In the genomic region with DNA sequence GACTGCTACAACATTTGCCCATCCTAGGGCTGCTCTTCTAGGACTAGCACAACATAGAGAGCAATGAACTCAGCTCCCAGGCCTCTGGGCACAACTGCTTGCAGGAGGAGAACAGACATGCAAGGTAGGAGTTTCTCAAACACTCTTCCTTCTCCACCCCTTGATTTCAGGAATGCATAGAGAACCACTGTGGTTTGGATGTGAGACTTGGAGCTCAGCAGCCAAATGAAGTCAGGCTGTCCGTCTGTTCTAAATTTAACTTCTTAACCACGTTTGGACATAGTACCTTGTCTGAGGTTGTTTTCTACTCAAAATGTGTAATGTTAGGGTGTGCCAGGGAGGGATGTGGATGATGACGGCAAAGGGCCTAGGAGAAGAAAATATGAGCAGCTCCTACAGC, we compare ENCODE assay signal across 21 cellular contexts.
DNase-seq lines count a peak whose midpoint lies in the region; ATAC-seq and TF ChIP-seq lines count a peak whose summit lies in the region.
"Had no signal": no experiment of that assay in that cellular context is flagged by ENCODE, and none has a peak within 500 bp of the region (broad histone marks: within the 10 kb centered on the region; RNA-seq: fewer than 3 reads in every experiment).

No MANE protein-coding gene starts in this region.

- no peak overlapping the region for H3K27ac Mint-ChIP-seq in activated naive CD4-positive, alpha-beta T cell treated with anti-CD3 and anti-CD28 coated beads for 36 hours
- H3K27ac Mint-ChIP-seq: activated B cell treated with CpG ODN at 0.5 μM for 24 hours; activated CD4-positive, alpha-beta memory T cell treated with anti-CD3 and anti-CD28 coated beads for 36 hours; CD8-positive, alpha-beta T cell; effector memory CD8-positive, alpha-beta T cell had no signal

- H3K9ac ChIP-seq in adipocyte (ENCODE audit: low read length) = no peak overlapping the region
- H3K9ac ChIP-seq: KMS-11 had no signal

- H3K27me3 ChIP-seq in adipocyte (replicated peaks; ENCODE audit: control insufficient read depth, insufficient read depth, low read length) (no peaks in the 10 kb centered on the region), psoas muscle (ENCODE audit: insufficient read depth in 3 of 3, low read length in 2 of 3) (no peaks in the 10 kb centered on the region)
- H3K27me3 ChIP-seq: neutrophil, Peyer's patch had no signal

- intact Hi-C loops in sciatic nerve (cut with DNase I) = no loop called here
- intact Hi-C loops in activated naive CD4-positive, alpha-beta T cell treated with anti-CD3 and anti-CD28 coated beads for 36 hours (cut with micrococcal nuclease) = no loop called here
- intact Hi-C loops in psoas muscle (cut with DNase I) = no loop called here

- peak; percentile 34 for ATAC-seq in sciatic nerve
- no peak for ATAC-seq in GM18520 (IDR thresholded peaks at IDR 0.05; ENCODE audit: unreplicated experiment)
- no peak for ATAC-seq in psoas muscle
- ATAC-seq: CD8-positive, alpha-beta T cell; effector memory CD8-positive, alpha-beta T cell; lower lobe of right lung had no signal

- H3K27ac ChIP-seq in psoas muscle = no peak overlapping the region
- H3K27ac ChIP-seq: KMS-11, lower lobe of right lung, neutrophil, Peyer's patch had no signal

- H3K9me3 Mint-ChIP-seq in activated naive CD4-positive, alpha-beta T cell treated with anti-CD3 and anti-CD28 coated beads for 36 hours = no peaks in the 10 kb centered on the region
- H3K9me3 Mint-ChIP-seq: activated B cell treated with CpG ODN at 0.5 μM for 24 hours; activated CD4-positive, alpha-beta memory T cell treated with anti-CD3 and anti-CD28 coated beads for 36 hours; CD8-positive, alpha-beta T cell had no signal

- no peaks in the 10 kb centered on the region for H3K36me3 ChIP-seq in adipocyte (ENCODE audit: control insufficient read depth, insufficient read depth, low read length, severe bottlenecking)
- no peaks in the 10 kb centered on the region for H3K36me3 ChIP-seq in psoas muscle (ENCODE audit: insufficient read depth in 1 of 2, low read depth in 1 of 2)
- H3K36me3 ChIP-seq: lower lobe of right lung, neutrophil, Peyer's patch had no signal

- no peak for TF ChIP-seq CTCF in psoas muscle (IDR thresholded peaks at IDR 0.05)

- peak; percentile 28 for DNase-seq in Daoy (ENCODE audit: low read depth)
- peak; percentile 49 for DNase-seq in adipocyte (ENCODE audit: low read depth)
- DNase-seq in fibroblast of gingiva (ENCODE audit: low read depth) = peak; percentile 55
- DNase-seq in sciatic nerve (ENCODE audit: low spot score) = no peak
- DNase-seq in activated naive CD4-positive, alpha-beta T cell treated with anti-CD3 and anti-CD28 coated beads for 36 hours = no peak
- no peak for DNase-seq in NCI-H446 (lab: John Stamatoyannopoulos, UW)
- no peak for DNase-seq in psoas muscle
- DNase-seq: ACHN; activated B cell treated with CpG ODN at 0.5 μM for 24 hours; activated CD4-positive, alpha-beta memory T cell treated with anti-CD3 and anti-CD28 coated beads for 36 hours; activated effector memory CD4-positive, alpha-beta T cell treated with anti-CD3 and anti-CD28 coated beads, Interleukin-2, amount 50 U/mL, for 16 hours; CD8-positive, alpha-beta T cell; effector memory CD8-positive, alpha-beta T cell; lower lobe of right lung; NCI-H1092; NCI-H2029 treated with DMSO at 0.1 percent for 48 hours; NK-92 treated with Interleukin-12 subunit alpha and Interleukin-12 subunit beta, amount 100 ng/mL, for 24 hours; Peyer's patch had no signal

- no peaks in the 10 kb centered on the region for H3K36me3 Mint-ChIP-seq in activated naive CD4-positive, alpha-beta T cell treated with anti-CD3 and anti-CD28 coated beads for 36 hours (ENCODE audit: low read depth)
- H3K36me3 Mint-ChIP-seq: activated CD4-positive, alpha-beta memory T cell treated with anti-CD3 and anti-CD28 coated beads for 36 hours; CD8-positive, alpha-beta T cell had no signal

- H3K4me3 ChIP-seq in adipocyte (ENCODE audit: low read length) (no peak overlapping the region), psoas muscle (no peak overlapping the region)
- H3K4me3 ChIP-seq: lower lobe of right lung, Peyer's patch had no signal

- H3K27me3 Mint-ChIP-seq in activated naive CD4-positive, alpha-beta T cell treated with anti-CD3 and anti-CD28 coated beads for 36 hours (ENCODE audit: low read depth) = peaks cover 2% of the 10 kb centered on the region
- H3K27me3 Mint-ChIP-seq: effector memory CD8-positive, alpha-beta T cell had no signal

- WGBS in psoas muscle, 3 donors = 48 to 79% (median 61%) methylated on average over 3 of the region's 3 CpGs

- H3K4me3 Mint-ChIP-seq in activated naive CD4-positive, alpha-beta T cell treated with anti-CD3 and anti-CD28 coated beads for 36 hours = no peak overlapping the region
- H3K4me3 Mint-ChIP-seq: activated B cell treated with CpG ODN at 0.5 μM for 24 hours; activated CD4-positive, alpha-beta memory T cell treated with anti-CD3 and anti-CD28 coated beads for 36 hours; CD8-positive, alpha-beta T cell; effector memory CD8-positive, alpha-beta T cell had no signal

- no peaks in the 10 kb centered on the region for H3K4me1 Mint-ChIP-seq in activated naive CD4-positive, alpha-beta T cell treated with anti-CD3 and anti-CD28 coated beads for 36 hours (ENCODE audit: low read depth)
- H3K4me1 Mint-ChIP-seq: activated B cell treated with CpG ODN at 0.5 μM for 24 hours had no signal

- H3K9me3 ChIP-seq in adipocyte (ENCODE audit: control insufficient read depth, low read length) (no peaks in the 10 kb centered on the region), psoas muscle (no peaks in the 10 kb centered on the region)
- H3K9me3 ChIP-seq: lower lobe of right lung, neutrophil, Peyer's patch had no signal

- H3K4me1 ChIP-seq in adipocyte (ENCODE audit: control insufficient read depth, insufficient read depth, low read length) (peaks cover 11% of the 10 kb centered on the region), psoas muscle (no peaks in the 10 kb centered on the region)
- H3K4me1 ChIP-seq: lower lobe of right lung, Peyer's patch had no signal

- CTCF ChIA-PET in activated naive CD4-positive, alpha-beta T cell treated with anti-CD3 and anti-CD28 coated beads for 36 hours (lab: Charles Lee) = no interaction called here

Comparison
In these comparisons a context has a peak if more than half of its experiments do, and no peak if none do; other contexts are left out.
1. DNase-seq: peak in Daoy (single experiment), adipocyte (single experiment) and fibroblast of gingiva (single experiment); none in sciatic nerve (single experiment), activated naive CD4-positive, alpha-beta T cell treated with anti-CD3 and anti-CD28 coated beads for 36 hours (single experiment), NCI-H446 (0 of 2) and psoas muscle (0 of 2).